33 cellular contexts compared by ENCODE assay signal in genomic region chr4:77219266-77219665, GRCh38.
"Had no signal": no experiment of that assay in that cellular context is flagged by ENCODE, and none has a peak within 500 bp of the region (broad histone marks: within the 10 kb centered on the region; RNA-seq: fewer than 3 reads in every experiment).

No MANE protein-coding gene starts in this region.

- H3K27ac ChIP-seq: adrenal gland, ascending aorta, body of pancreas, brain microvascular endothelial cell, breast epithelium, cardiac muscle cell had no signal

- ATAC-seq: activated naive CD4-positive, alpha-beta T cell treated with anti-CD3 and anti-CD28 coated beads, Interleukin-2, amount 50 U/mL, for 72 hours; activated naive CD8-positive, alpha-beta T cell treated with anti-CD3 and anti-CD28 coated beads, Interleukin-2, amount 50 U/mL, for 24 hours; activated T-cell treated with anti-CD3 and anti-CD28 coated beads, Interleukin-2, amount 50 U/mL, for 4 hours; activated T-cell treated with anti-CD3 and anti-CD28 coated beads, Interleukin-2, amount 50 U/mL, for 72 hours; activated T-helper 17 cell treated with anti-CD3 and anti-CD28 coated beads, Interleukin-2, amount 50 U/mL, for 72 hours; body of pancreas had no signal

- H3K27me3 ChIP-seq: adrenal gland, ascending aorta, body of pancreas, breast epithelium had no signal

- H3K4me1 ChIP-seq: adrenal gland, body of pancreas, breast epithelium had no signal

- H3K4me3 ChIP-seq: adrenal gland, ascending aorta, body of pancreas, breast epithelium, cardiac muscle cell had no signal

- FAIRE-seq: astrocyte, bronchial epithelial cell had no signal

- H3K36me3 ChIP-seq: adrenal gland, ascending aorta, brain microvascular endothelial cell, breast epithelium, cardiac muscle cell had no signal

- H3K9me3 ChIP-seq: adrenal gland, ascending aorta, body of pancreas, breast epithelium had no signal

- DNase-seq: activated effector memory CD4-positive, alpha-beta T cell treated with anti-CD3 and anti-CD28 coated beads, Interleukin-2, amount 50 U/mL, for 16 hours; activated effector memory CD4-positive, alpha-beta T cell treated with Interleukin-2 at 50 U/mL for 16 hours; activated gamma-delta T cell; activated gamma-delta T cell treated with Interleukin-2 at 50 U/mL for 16 hours; activated naive CD4-positive, alpha-beta T cell; activated naive CD4-positive, alpha-beta T cell treated with anti-CD3 and anti-CD28 coated beads for 36 hours; activated naive CD4-positive, alpha-beta T cell treated with anti-CD3 and anti-CD28 coated beads, Interleukin-2, amount 10 ng/mL, durations not matched to agents 7 days and 5 days; activated naive CD4-positive, alpha-beta T cell treated with anti-CD3 and anti-CD28 coated beads, Interleukin-2, amount 50 U/mL, for 16 hours; activated naive CD4-positive, alpha-beta T cell treated with Interleukin-2 at 50 U/mL for 16 hours; activated naive CD8-positive, alpha-beta T cell treated with anti-CD3 and anti-CD28 coated beads for 36 hours; activated naive CD8-positive, alpha-beta T cell treated with anti-CD3 and anti-CD28 coated beads, Interleukin-2, amount 10 ng/mL, durations not matched to agents 7 days and 5 days; activated naive CD8-positive, alpha-beta T cell treated with anti-CD3 and anti-CD28 coated beads, Interleukin-2, amount 50 U/mL, for 24 hours; activated T-cell treated with anti-CD3 and anti-CD28 coated beads, Interleukin-2, amount 50 U/mL, for 24 hours; activated T-cell treated with anti-CD3 and anti-CD28 coated beads, Interleukin-2, amount 50 U/mL, for 4 hours; activated T-cell treated with anti-CD3 and anti-CD28 coated beads, Interleukin-2, amount 50 U/mL, for 48 hours; activated T-cell treated with anti-CD3 and anti-CD28 coated beads, Interleukin-2, amount 50 U/mL, for 72 hours; adrenal gland; amniotic stem cell; amygdala; anterior cingulate cortex; aorta; body of pancreas; brain microvascular endothelial cell; caudate nucleus; central memory CD4-positive, alpha-beta T cell; cerebellar nuclear complex had no signal
